In genomic region chr11:66318576-66318970, GRCh38 we compare ENCODE assay signal across 10 cellular contexts. TPM values are rescaled to one million over a fixed set of nuclear protein-coding genes. Genes with fewer than 3 reads are reported as not detected.
A peak's percentile ranks its signal among the peaks of the same experiment; 100 is the strongest.
DNase-seq lines count a peak whose midpoint lies in the region; TF ChIP-seq lines count a peak whose summit lies in the region.
"Had no signal": no experiment of that assay in that cellular context is flagged by ENCODE, and none has a peak within 500 bp of the region (broad histone marks: within the 10 kb centered on the region; RNA-seq: fewer than 3 reads in every experiment).

No MANE protein-coding gene starts in this region.

- peak overlapping the region; percentile 50 for H3K27ac Mint-ChIP-seq in T-helper 1 cell treated with Interleukin-12 subunit alpha and Interleukin-12 subunit beta and Interleukin-4 antibody, amounts not matched to agents 30 μg/mL and 1 μg/mL, for 36 hours
- H3K27ac Mint-ChIP-seq in glutamatergic neuron (ENCODE audit: unreplicated experiment): peak overlapping the region; percentile 94

- peaks cover 32% of the 10 kb centered on the region for H3F3A ChIP-seq in smooth muscle cell (ENCODE audit: low read depth)

- no peak for DNase-seq in T-helper 1 cell
- no peak for DNase-seq in SK-N-MC (ENCODE audit: low read depth, low spot score)
- no peak for DNase-seq in glutamatergic neuron
- DNase-seq in smooth muscle cell (lab: John Stamatoyannopoulos, UW; ENCODE audit: unreplicated experiment): no peak
- no peak for DNase-seq in NCI-H524 treated with DMSO at 0.1 percent for 48 hours (lab: John Stamatoyannopoulos, UW)
- DNase-seq in SIG-M5 treated with dmso at 0.1 percent for 504 hours (lab: John Stamatoyannopoulos, UW; ENCODE audit: unreplicated experiment): no peak
- no peak for DNase-seq in islet precursor cell
- DNase-seq: NCI-H774 had no signal

- H3K4me3 ChIP-seq in SK-N-MC: peak overlapping the region; percentile 86
- no peak overlapping the region for H3K4me3 ChIP-seq in smooth muscle cell

- no peaks in the 10 kb centered on the region for H3K9me3 Mint-ChIP-seq in T-helper 1 cell treated with Interleukin-12 subunit alpha and Interleukin-12 subunit beta and Interleukin-4 antibody, amounts not matched to agents 30 μg/mL and 1 μg/mL, for 36 hours
- peaks cover 30% of the 10 kb centered on the region for H3K9me3 Mint-ChIP-seq in glutamatergic neuron (ENCODE audit: unreplicated experiment)

- WGBS in smooth muscle cell (ENCODE audit: low lambda C conversion rate): 49% methylated on average over 4 of the region's 4 CpGs

- peak overlapping the region; percentile 88 for H3K4me2 ChIP-seq in smooth muscle cell

- H3K27ac ChIP-seq in SK-N-MC (peak overlapping the region; percentile 100), smooth muscle cell (ENCODE audit: low read depth) (peak overlapping the region; percentile 97)
- H3K27ac ChIP-seq: 22Rv1 had no signal

- peaks cover 36% of the 10 kb centered on the region for H3K4me1 ChIP-seq in smooth muscle cell (ENCODE audit: low read depth)

- peaks cover 7% of the 10 kb centered on the region for H3K27me3 Mint-ChIP-seq in T-helper 1 cell treated with Interleukin-12 subunit alpha and Interleukin-12 subunit beta and Interleukin-4 antibody, amounts not matched to agents 30 μg/mL and 1 μg/mL, for 36 hours (ENCODE audit: low read depth)
- peaks cover 24% of the 10 kb centered on the region for H3K27me3 Mint-ChIP-seq in glutamatergic neuron (ENCODE audit: unreplicated experiment)

- H3K36me3 ChIP-seq in SK-N-MC (ENCODE audit: insufficient read depth, low read length) (no peaks in the 10 kb centered on the region), smooth muscle cell (ENCODE audit: low read depth) (no peaks in the 10 kb centered on the region)

- H3K9ac ChIP-seq in SK-N-MC (ENCODE audit: insufficient read length): peak overlapping the region; percentile 83
- no peak overlapping the region for H3K9ac ChIP-seq in smooth muscle cell (ENCODE audit: low read depth)

- peaks cover 28% of the 10 kb centered on the region for H3K4me1 Mint-ChIP-seq in T-helper 1 cell treated with Interleukin-12 subunit alpha and Interleukin-12 subunit beta and Interleukin-4 antibody, amounts not matched to agents 30 μg/mL and 1 μg/mL, for 36 hours (ENCODE audit: low read depth)
- H3K4me1 Mint-ChIP-seq in glutamatergic neuron (ENCODE audit: low read depth, unreplicated experiment): peaks cover 41% of the 10 kb centered on the region

- H3K79me2 ChIP-seq in smooth muscle cell (ENCODE audit: low read depth): peaks cover 28% of the 10 kb centered on the region

- peaks cover 4% of the 10 kb centered on the region for H3K36me3 Mint-ChIP-seq in T-helper 1 cell treated with Interleukin-12 subunit alpha and Interleukin-12 subunit beta and Interleukin-4 antibody, amounts not matched to agents 30 μg/mL and 1 μg/mL, for 36 hours (ENCODE audit: low read depth)
- no peaks in the 10 kb centered on the region for H3K36me3 Mint-ChIP-seq in glutamatergic neuron (ENCODE audit: unreplicated experiment)

- no peak for TF ChIP-seq CTCF in glutamatergic neuron (IDR thresholded peaks at IDR 0.05; ENCODE audit: partially characterized antibody, unreplicated experiment)
- no peak for TF ChIP-seq CTCF in smooth muscle cell (IDR thresholded peaks at IDR 0.05; ENCODE audit: borderline replicate concordance, insufficient read depth, poor library complexity, severe bottlenecking)

- H2AFZ ChIP-seq in smooth muscle cell (ENCODE audit: low read depth): no peak overlapping the region

- H3K9me3 ChIP-seq in SK-N-MC (ENCODE audit: low read depth, low read length) (no peaks in the 10 kb centered on the region), smooth muscle cell (replicated peaks; ENCODE audit: low read depth) (no peaks in the 10 kb centered on the region)

- H3K27me3 ChIP-seq in smooth muscle cell (ENCODE audit: low read depth): no peaks in the 10 kb centered on the region

- no peak overlapping the region for H3K4me3 Mint-ChIP-seq in T-helper 1 cell treated with Interleukin-12 subunit alpha and Interleukin-12 subunit beta and Interleukin-4 antibody, amounts not matched to agents 30 μg/mL and 1 μg/mL, for 36 hours
- peak overlapping the region; percentile 74 for H3K4me3 Mint-ChIP-seq in glutamatergic neuron (ENCODE audit: unreplicated experiment)

- H4K20me1 ChIP-seq in smooth muscle cell (ENCODE audit: low read depth): peaks cover 4% of the 10 kb centered on the region

RNA-seq across cellular contexts. Expression of gene CD248, which starts 1.7 kb away (rescaled TPM):
- total RNA-seq in glutamatergic neuron (ENCODE audit: unreplicated experiment) (11.4 TPM), smooth muscle cell (29.0 and 35.5 TPM in 2 replicates)
- 196 and 287 TPM in 2 replicates for polyA plus RNA-seq in smooth muscle cell

RNA-seq across cellular contexts. Expression of gene RIN1, which starts 17.7 kb away (rescaled TPM):
- 1.9 TPM for total RNA-seq in glutamatergic neuron (ENCODE audit: unreplicated experiment)
- 7.5 and 18.0 TPM in 2 replicates for total RNA-seq in smooth muscle cell
- 15.3 and 18.3 TPM in 2 replicates for polyA plus RNA-seq in smooth muscle cell

RNA-seq across cellular contexts. Expression of gene BRMS1, which starts 26.3 kb away (rescaled TPM):
- total RNA-seq in glutamatergic neuron (ENCODE audit: unreplicated experiment): 44.0 TPM
- total RNA-seq in smooth muscle cell: 22.7 and 23.8 TPM in 2 replicates
- 44.2 and 56.7 TPM in 2 replicates for polyA plus RNA-seq in smooth muscle cell

RNA-seq across cellular contexts. Expression of gene TMEM151A, which starts 26.9 kb away (rescaled TPM):
- total RNA-seq in glutamatergic neuron (ENCODE audit: unreplicated experiment): 19.2 TPM
- 0.18 TPM in 1 of 2 replicates, not detected in the other for total RNA-seq in smooth muscle cell
- 0.13 and 0.64 TPM in 2 replicates for polyA plus RNA-seq in smooth muscle cell

RNA-seq across cellular contexts. Expression of gene B4GAT1, which starts 28.9 kb away (rescaled TPM):
- total RNA-seq in glutamatergic neuron (ENCODE audit: unreplicated experiment) (42.7 TPM), smooth muscle cell (26.5 and 27.1 TPM in 2 replicates)
- 29.4 and 35.1 TPM in 2 replicates for polyA plus RNA-seq in smooth muscle cell
